In genomic region chr20:44432618-44433577, GRCh38 we compare ENCODE assay signal across 1 cellular context.
TF ChIP-seq lines count a peak whose summit lies in the region.

No MANE protein-coding gene starts in this region.

TF ChIP-seq in HepG2, 621 proteins besides CTCF, POLR2A, EP300 and RAD21 (continues in another document):
- TF ChIP-seq SIN3A (IDR thresholded peaks at IDR 0.05; ENCODE audit: borderline replicate concordance, low read depth, low read length) (0 out of 2 replicates have a peak, but pooled peaks have one; percentile 40), MYPOP (CRISPR knock-in tag; IDR thresholded peaks at IDR 0.05) (no peak), NFYB (CRISPR knock-in tag; IDR thresholded peaks at IDR 0.05) (no peak), ZBTB14 (CRISPR knock-in tag; IDR thresholded peaks at IDR 0.05) (no peak), SRSF1 (optimal IDR thresholded peaks at IDR 0.05; ENCODE audit: low read depth, low read length) (no peak), SP4 (CRISPR knock-in tag; IDR thresholded peaks at IDR 0.05) (no peak), ADNP (CRISPR knock-in tag; IDR thresholded peaks at IDR 0.05) (peak; percentile 85), POLR2G (IDR thresholded peaks at IDR 0.05; ENCODE audit: low read depth, low read length) (peak; percentile 28), KDM2A (CRISPR knock-in tag; IDR thresholded peaks at IDR 0.05; ENCODE audit: borderline replicate concordance, low read depth) (0 out of 2 replicates have a peak, but pooled peaks have one; percentile 19), ELK4 (CRISPR knock-in tag; IDR thresholded peaks at IDR 0.05; ENCODE audit: borderline replicate concordance) (no peak), FOXA3 (CRISPR knock-in tag; IDR thresholded peaks at IDR 0.05) (0 out of 2 replicates have a peak, but pooled peaks have one; percentile 4), ZNF781 (CRISPR knock-in tag; IDR thresholded peaks at IDR 0.05; ENCODE audit: borderline replicate concordance, not compliant biosample characterization) (peak; percentile 56), NFATC3 (CRISPR knock-in tag; IDR thresholded peaks at IDR 0.05) (0 out of 2 replicates have a peak, but pooled peaks have one; percentile 13), SSRP1 (CRISPR knock-in tag; IDR thresholded peaks at IDR 0.05) (peak; percentile 93), ZNF382 (CRISPR knock-in tag; IDR thresholded peaks at IDR 0.05; ENCODE audit: borderline replicate concordance) (no peak), RCOR2 (CRISPR knock-in tag; IDR thresholded peaks at IDR 0.05) (peak; percentile 90), ATF2 (CRISPR knock-in tag; IDR thresholded peaks at IDR 0.05) (0 out of 2 replicates have a peak, but pooled peaks have one; percentile 5), TIGD3 (CRISPR knock-in tag; IDR thresholded peaks at IDR 0.05; ENCODE audit: borderline replicate concordance) (peak; percentile 22; the same call in 1 of the 2 replicates), ZNF629 (CRISPR knock-in tag; conservative IDR thresholded peaks at IDR 0.05) (peak; percentile 99), PAF1 (CRISPR knock-in tag; IDR thresholded peaks at IDR 0.05) (peak; percentile 28), PHF5A (CRISPR knock-in tag; IDR thresholded peaks at IDR 0.05; ENCODE audit: low read depth, unreplicated experiment) (peak; percentile 61), HDAC2 (CRISPR knock-in tag; IDR thresholded peaks at IDR 0.05) (peak; percentile 61), TRIM22 (IDR thresholded peaks at IDR 0.05) (no peak), MAX (IDR thresholded peaks at IDR 0.05) (0 out of 2 replicates have a peak, but pooled peaks have one; percentile 10), POLR2AphosphoS2 (IDR thresholded peaks at IDR 0.05; ENCODE audit: low read depth, low read length) (peak; percentile 47; the same call in 1 of the 2 replicates), CHD4 (IDR thresholded peaks at IDR 0.05; ENCODE audit: borderline replicate concordance, low read length) (peak; percentile 42), ZNF124 (CRISPR knock-in tag; IDR thresholded peaks at IDR 0.05) (0 out of 2 replicates have a peak, but pooled peaks have one; percentile 3), ZNF30 (CRISPR knock-in tag; IDR thresholded peaks at IDR 0.05) (no peak), PRMT3 (CRISPR knock-in tag; IDR thresholded peaks at IDR 0.05; ENCODE audit: borderline replicate concordance, low read depth) (0 out of 2 replicates have a peak, but pooled peaks have one; percentile 13), ZNF710 (CRISPR knock-in tag; IDR thresholded peaks at IDR 0.05; ENCODE audit: borderline replicate concordance) (peak; percentile 47; the same call in 1 of the 2 replicates), ZBTB46 (CRISPR knock-in tag; IDR thresholded peaks at IDR 0.05; ENCODE audit: borderline replicate concordance) (no peak), CC2D1A (CRISPR knock-in tag; IDR thresholded peaks at IDR 0.05) (0 out of 2 replicates have a peak, but pooled peaks have one; percentile 47), MBD4 (IDR thresholded peaks at IDR 0.05; ENCODE audit: borderline replicate concordance, low read length) (0 out of 2 replicates have a peak, but pooled peaks have one; percentile 10), SMAD3 (CRISPR knock-in tag; IDR thresholded peaks at IDR 0.05) (0 out of 2 replicates have a peak, but pooled peaks have one; percentile 8), MAFF (IDR thresholded peaks at IDR 0.05; ENCODE audit: low read depth, low read length) (no peak), RBM22 (optimal IDR thresholded peaks at IDR 0.05; ENCODE audit: low read length) (peak; percentile 62), KDM3A (CRISPR knock-in tag; IDR thresholded peaks at IDR 0.05; ENCODE audit: low read depth) (0 out of 2 replicates have a peak, but pooled peaks have one; percentile 0), ZNF251 (CRISPR knock-in tag; IDR thresholded peaks at IDR 0.05) (0 out of 2 replicates have a peak, but pooled peaks have one; percentile 70), ZSCAN21 (CRISPR knock-in tag; IDR thresholded peaks at IDR 0.05; ENCODE audit: borderline replicate concordance) (peak; percentile 18; the same call in 1 of the 2 replicates), RERE (CRISPR knock-in tag; IDR thresholded peaks at IDR 0.05; ENCODE audit: low read depth) (no peak), ZMYM3 (CRISPR knock-in tag; IDR thresholded peaks at IDR 0.05) (peak; percentile 94), AGO1 (IDR thresholded peaks at IDR 0.05; ENCODE audit: low read depth, low read length, poor library complexity, severe bottlenecking) (no peak), MIER3 (CRISPR knock-in tag; IDR thresholded peaks at IDR 0.05; ENCODE audit: borderline replicate concordance) (peak; percentile 1; the same call in 1 of the 2 replicates), KDM1A (CRISPR knock-in tag; IDR thresholded peaks at IDR 0.05) (peak; percentile 90)
